In genomic region chr21:37364722-37365121, GRCh38 we compare ENCODE assay signal across 10 cellular contexts. TPM values are rescaled to one million over a fixed set of nuclear protein-coding genes. Genes with fewer than 3 reads are reported as not detected.
DNase-seq lines count a peak whose midpoint lies in the region; ATAC-seq, FAIRE-seq and TF ChIP-seq lines count a peak whose summit lies in the region.
"Had no signal": no experiment of that assay in that cellular context is flagged by ENCODE, and none has a peak within 500 bp of the region (broad histone marks: within the 10 kb centered on the region; RNA-seq: fewer than 3 reads in every experiment).

No MANE protein-coding gene starts in this region.

- no peak for ATAC-seq in heart right ventricle
- ATAC-seq in upper lobe of right lung, result no peak
- no peak for ATAC-seq in GM21619 (IDR thresholded peaks at IDR 0.05; ENCODE audit: unreplicated experiment)

- TF ChIP-seq CTCF in heart right ventricle (IDR thresholded peaks at IDR 0.05) (no peak), astrocyte (IDR thresholded peaks at IDR 0.05; ENCODE audit: insufficient read depth, low read depth, low read length) (no peak), upper lobe of right lung (IDR thresholded peaks at IDR 0.05) (no peak)

- no peaks in the 10 kb centered on the region for H3K9me3 ChIP-seq in heart right ventricle
- H3K9me3 ChIP-seq in astrocyte (ENCODE audit: insufficient read depth, low read depth, low read length), result no peaks in the 10 kb centered on the region
- no peaks in the 10 kb centered on the region for H3K9me3 ChIP-seq in mesodermal cell (ENCODE audit: control insufficient read depth, low read length)
- H3K9me3 ChIP-seq in upper lobe of right lung, result no peaks in the 10 kb centered on the region

- peaks cover 0 to 27% (median 24%) of the 10 kb centered on the region in 9 donors for H3K4me1 ChIP-seq in heart right ventricle
- peaks cover 14% of the 10 kb centered on the region for H3K4me1 ChIP-seq in astrocyte (ENCODE audit: insufficient read depth, low read length)
- H3K4me1 ChIP-seq in mesodermal cell (ENCODE audit: control insufficient read depth, insufficient read depth, low read length, poor library complexity, severe bottlenecking), result peaks cover 9% of the 10 kb centered on the region
- H3K4me1 ChIP-seq in upper lobe of right lung, result peaks cover 15% of the 10 kb centered on the region

- H3K4me3 ChIP-seq in heart right ventricle, result peak overlapping the region in 7 of 10 donors; percentile 68 to 98 (median 79)
- no peak overlapping the region for H3K4me3 ChIP-seq in astrocyte (ENCODE audit: insufficient read depth, low read depth, low read length)
- peak overlapping the region; percentile 62 for H3K4me3 ChIP-seq in mesodermal cell (ENCODE audit: extremely low read depth, insufficient read depth, low read length, poor library complexity, severe bottlenecking)
- H3K4me3 ChIP-seq in upper lobe of right lung, result peak overlapping the region; percentile 83

- FAIRE-seq in astrocyte (lab: Jason Lieb, UNC), result no peak

- H3K36me3 ChIP-seq in heart right ventricle, result no peaks in the 10 kb centered on the region
- H3K36me3 ChIP-seq in astrocyte (ENCODE audit: insufficient read depth, low read length), result no peaks in the 10 kb centered on the region
- H3K36me3 ChIP-seq in mesodermal cell (ENCODE audit: control insufficient read depth, insufficient read depth, low read length), result no peaks in the 10 kb centered on the region
- H3K36me3 ChIP-seq in upper lobe of right lung, result no peaks in the 10 kb centered on the region

- no peaks in the 10 kb centered on the region for H3K27me3 Mint-ChIP-seq in astrocyte (ENCODE audit: low read depth, unreplicated experiment)

- 58 to 60% methylated on average over 7 of the region's 7 CpGs for WGBS in heart right ventricle, 2 donors
- WGBS in mesodermal cell (ENCODE audit: insufficient coverage in 2 of 2), 2 experiments, result 92 to 93% methylated on average over 7 of the region's 7 CpGs

- H3K9ac ChIP-seq in astrocyte (ENCODE audit: low read length), result peak overlapping the region; percentile 92

- H3K4me1 Mint-ChIP-seq in astrocyte (ENCODE audit: low read depth, unreplicated experiment), result peaks cover 12% of the 10 kb centered on the region

- H3K79me2 ChIP-seq in astrocyte (ENCODE audit: insufficient read depth, low read length), result peaks cover 28% of the 10 kb centered on the region

- H4K20me1 ChIP-seq in astrocyte (ENCODE audit: insufficient read depth, low read length), result peaks cover 16% of the 10 kb centered on the region

- intact Hi-C loops in heart right ventricle (cut with DNase I) (loop anchor here in 8 of 10 donors (1.0 to 10.0 kb wide), 16 partner anchors 25 to 203 kb away; partner anchors contain the start of gene VPS26C (in 3 of the 8)), cardiac septum (cut with DNase I) (loop anchor here (1.0 to 5.0 kb wide), 3 partner anchors 88 to 198 kb away; no protein-coding TSS in a partner anchor), upper lobe of right lung (cut with DNase I) (no loop called here)

- H2AFZ ChIP-seq in astrocyte (ENCODE audit: low read depth, low read length), result no peak overlapping the region

- peaks cover 1% of the 10 kb centered on the region for H3K9me3 Mint-ChIP-seq in astrocyte (ENCODE audit: unreplicated experiment)

- peaks cover 6% of the 10 kb centered on the region for H3K36me3 Mint-ChIP-seq in astrocyte (ENCODE audit: low read depth, unreplicated experiment)

- DNase-seq in heart right ventricle (no peak), cardiac septum (ENCODE audit: low spot score) (no peak), astrocyte (ENCODE audit: low read depth) (no peak), upper lobe of right lung (no peak), T-helper 9 cell (no peak), DMS79 treated with DMSO at 0.1 percent for 48 hours (lab: John Stamatoyannopoulos, UW) (no peak)
- DNase-seq: EL; stimulated activated CD4-positive, alpha-beta T cell treated with anti-CD3 and anti-CD28 coated beads, Interleukin-4, amount 100 ng/mL, for 24 hours had no signal

- H3K27ac Mint-ChIP-seq in astrocyte (ENCODE audit: unreplicated experiment), result no peak overlapping the region

- H3K27me3 ChIP-seq in heart right ventricle (no peaks in the 10 kb centered on the region), astrocyte (ENCODE audit: insufficient read depth, low read length) (no peaks in the 10 kb centered on the region), upper lobe of right lung (no peaks in the 10 kb centered on the region)

- peak overlapping the region; percentile 91 for H3K4me3 Mint-ChIP-seq in astrocyte (ENCODE audit: unreplicated experiment)

- H3K4me2 ChIP-seq in astrocyte (ENCODE audit: low read length), result peak overlapping the region; percentile 85

- H3K27ac ChIP-seq in heart right ventricle (peak overlapping the region; percentile 98 to 100 (median 100)), astrocyte (ENCODE audit: low read depth, low read length) (no peak overlapping the region), mesodermal cell (ENCODE audit: low read depth, low read length, severe bottlenecking) (no peak overlapping the region), upper lobe of right lung (peak overlapping the region; percentile 98)

RNA-seq across cellular contexts. Expression of gene DYRK1A, which starts 1.9 kb away (rescaled TPM):
- 10 to 100 TPM; 57.6 to 94.2 (median 75.0) TPM for total RNA-seq in heart right ventricle
- polyA plus RNA-seq in heart right ventricle, result 10 to 100 TPM; 24.7 to 30.6 TPM
- 72.9 TPM for total RNA-seq in cardiac septum
- 41.7 and 44.6 TPM in 2 replicates for total RNA-seq in astrocyte
- polyA plus RNA-seq in mesodermal cell (2013, experiment 1 of 2), result 26.4 TPM
- polyA plus RNA-seq in mesodermal cell (2013, experiment 2 of 2), result 25.2 TPM
- 70.9 TPM for total RNA-seq in upper lobe of right lung

Comparison
In these comparisons a context has a peak if more than half of its experiments do, and no peak if none do; other contexts are left out.
1. H3K27ac ChIP-seq: peak in heart right ventricle (10 of 10) and upper lobe of right lung (single experiment); none in astrocyte (single experiment) and mesodermal cell (single experiment).